In the genomic region with DNA sequence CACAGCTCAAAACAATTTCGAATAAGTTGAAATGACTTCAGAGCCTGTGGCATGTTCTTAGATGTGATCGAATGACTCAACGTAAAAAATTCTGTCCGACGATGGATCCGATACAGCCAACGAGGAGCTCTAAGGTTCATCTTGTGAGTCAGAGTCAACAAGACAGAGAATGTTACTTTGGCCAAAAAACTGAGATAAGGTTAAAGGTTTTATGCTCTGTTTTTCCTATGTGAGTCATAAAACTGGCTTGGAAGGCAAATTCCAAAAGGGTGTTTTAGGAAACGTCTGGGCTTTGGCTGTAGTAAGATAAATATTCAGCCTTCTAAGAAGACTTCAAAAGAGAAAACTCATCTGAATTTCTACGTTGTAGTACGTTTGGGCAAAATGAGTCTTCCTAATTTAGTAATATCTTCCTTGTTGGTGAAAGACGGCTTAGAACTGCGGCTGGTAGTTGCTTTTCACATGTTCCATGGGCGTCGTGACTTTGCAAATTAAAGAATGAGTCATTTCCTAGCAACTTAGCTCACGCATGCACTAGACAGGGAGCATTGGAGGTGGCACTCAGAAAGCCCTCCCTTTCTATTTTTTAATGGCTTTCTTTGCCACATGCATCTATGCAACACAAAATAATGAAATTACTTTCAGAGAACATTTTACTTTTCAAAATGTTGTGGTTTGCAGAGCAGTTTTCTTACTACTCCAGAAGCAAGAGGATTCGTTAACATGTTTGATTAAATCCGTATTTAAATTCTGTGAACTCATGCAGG, we compare ENCODE assay signal across 8 cellular contexts. TPM values are rescaled to one million over a fixed set of nuclear protein-coding genes. Genes with fewer than 3 reads are reported as not detected.
DNase-seq lines count a peak whose midpoint lies in the region; ATAC-seq and TF ChIP-seq lines count a peak whose summit lies in the region.

No MANE protein-coding gene starts in this region.

- no peak for TF ChIP-seq POLR2A in sigmoid colon (IDR thresholded peaks at IDR 0.05)

- peaks cover 0 to 44% (median 41%) of the 10 kb centered on the region in 4 donors for H3K4me1 ChIP-seq in sigmoid colon

- no peaks in the 10 kb centered on the region for H3K27me3 ChIP-seq in sigmoid colon

- DNase-seq in AG08396 (ENCODE audit: low spot score) (peak; percentile 89), NCI-H526 treated with DMSO at 0.1 percent for 48 hours (lab: John Stamatoyannopoulos, UW) (peak; percentile 70), glomerular visceral epithelial cell (ENCODE audit: extremely low spot score) (peak; percentile 97), sigmoid colon (peak; percentile 80), NCI-H2029 (lab: John Stamatoyannopoulos, UW) (no peak), NAMALWA (ENCODE audit: low spot score) (no peak)
- peak; percentile 17 for DNase-seq in activated effector memory CD4-positive, alpha-beta T cell treated with Interleukin-2 at 50 U/mL for 16 hours

- H3K36me3 ChIP-seq in sigmoid colon, result peaks cover 0 to 9% (median 0%) of the 10 kb centered on the region in 4 donors

- no peaks in the 10 kb centered on the region for H3K9me3 ChIP-seq in sigmoid colon

- H3K4me3 ChIP-seq in sigmoid colon, result peak overlapping the region in 3 of 4 donors; percentile 5 to 18 (median 5)

- peak in 3 of 4 donors; percentile 17 to 82 (median 27) for TF ChIP-seq EP300 in sigmoid colon (IDR thresholded peaks at IDR 0.05)

- TF ChIP-seq CTCF in sigmoid colon (IDR thresholded peaks at IDR 0.05), result no peak

- H3K27ac ChIP-seq in sigmoid colon, result peak overlapping the region; percentile 78 to 84 (median 80)

- intact Hi-C loops in sigmoid colon (cut with DNase I), result no loop called here

- 4 to 21% methylated on average over 17 of the region's 17 CpGs for WGBS in sigmoid colon, 2 donors

- peak; percentile 75 for ATAC-seq in GM21529 (IDR thresholded peaks at IDR 0.05; ENCODE audit: unreplicated experiment)

RNA-seq across cellular contexts. Expression of gene PFKP, which starts 28.2 kb away (rescaled TPM):
- 10 to 100 TPM; 27.5 to 94.7 (median 58.4) TPM for total RNA-seq in sigmoid colon
- polyA plus RNA-seq in sigmoid colon, result 100 to 1,000 TPM in 1 of 3 donors, 10 to 100 TPM in 2; 26.4 to 105 (median 40.2) TPM

Comparison
In these comparisons a context has a peak if more than half of its experiments do, and no peak if none do; other contexts are left out.
1. DNase-seq: peak in AG08396 (single experiment), NCI-H526 treated with DMSO at 0.1 percent for 48 hours (single experiment), activated effector memory CD4-positive, alpha-beta T cell treated with Interleukin-2 at 50 U/mL for 16 hours (single experiment), glomerular visceral epithelial cell (single experiment) and sigmoid colon (single experiment); none in NCI-H2029 (single experiment) and NAMALWA (single experiment).